ENCODE assay signal across 15 cellular contexts in the genomic region with DNA sequence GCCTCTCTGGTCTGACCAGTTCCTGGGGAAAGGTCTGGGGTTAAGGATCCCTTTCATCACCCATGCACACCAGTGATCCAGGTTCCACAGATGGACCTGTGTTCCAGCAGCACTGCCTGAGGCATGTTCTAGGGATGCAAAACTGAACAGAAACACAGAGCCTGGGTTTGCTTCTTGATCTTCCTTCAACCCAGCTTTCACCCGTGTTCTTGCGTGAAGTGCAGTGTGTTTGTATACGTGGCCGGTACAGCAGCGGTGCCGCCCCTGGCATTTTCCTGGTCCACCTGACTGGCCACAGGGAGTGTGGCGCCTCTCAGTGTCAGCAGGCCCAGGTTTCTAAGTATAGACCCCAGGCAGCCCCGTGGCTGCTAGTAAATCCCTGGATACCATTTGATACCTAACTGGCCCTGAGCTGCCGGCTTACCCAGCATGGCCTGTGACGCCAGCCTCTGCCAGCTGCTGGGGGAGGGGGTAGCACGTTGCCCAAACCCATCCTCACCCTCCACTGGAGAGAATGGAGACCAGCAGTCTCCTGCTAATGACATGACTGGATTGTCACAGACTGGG. TPM values are rescaled to one million over a fixed set of nuclear protein-coding genes. Genes with fewer than 3 reads are reported as not detected.
DNase-seq lines count a peak whose midpoint lies in the region; ATAC-seq, FAIRE-seq and TF ChIP-seq lines count a peak whose summit lies in the region.
"Had no signal": no experiment of that assay in that cellular context is flagged by ENCODE, and none has a peak within 500 bp of the region (broad histone marks: within the 10 kb centered on the region; RNA-seq: fewer than 3 reads in every experiment).

No MANE protein-coding gene starts in this region.

- POLR2A ChIA-PET in HepG2 (lab: Yijun Ruan, JAX) = no interaction called here

- H3K27me3 Mint-ChIP-seq in astrocyte (ENCODE audit: low read depth, unreplicated experiment) = no peaks in the 10 kb centered on the region
- H3K27me3 Mint-ChIP-seq: activated naive CD8-positive, alpha-beta T cell; memory B cell; naive thymus-derived CD8-positive, alpha-beta T cell had no signal

- H3K27ac Mint-ChIP-seq in astrocyte (ENCODE audit: unreplicated experiment) = peak overlapping the region; percentile 80
- H3K27ac Mint-ChIP-seq: memory B cell had no signal

- H3K9me3 Mint-ChIP-seq in astrocyte (ENCODE audit: unreplicated experiment) = no peaks in the 10 kb centered on the region
- H3K9me3 Mint-ChIP-seq: memory B cell; naive thymus-derived CD8-positive, alpha-beta T cell had no signal

- DNase-seq in HepG2 (ENCODE audit: low spot score) = no peak
- no peak for DNase-seq in right lobe of liver
- no peak for DNase-seq in astrocyte (ENCODE audit: low read depth)
- DNase-seq in myocyte (ENCODE audit: low read depth) = peak; percentile 67
- no peak for DNase-seq in NOMO-1 treated with dmso at 0.1 percent for 144 hours (lab: John Stamatoyannopoulos, UW; ENCODE audit: unreplicated experiment)
- no peak for DNase-seq in NCI-H2171 (lab: John Stamatoyannopoulos, UW)
- DNase-seq: dermis blood vessel endothelial cell; naive thymus-derived CD8-positive, alpha-beta T cell; NCI-H1694; NCI-H2227 treated with DMSO at 0.1 percent for 48 hours; PC-9; testis had no signal

- BruUV-seq in HepG2 (replicated peaks; lab: Mats Ljungman, UMichigan) = no TSS peak

- H2AFZ ChIP-seq in HepG2 (ENCODE audit: low read length) (no peak overlapping the region), astrocyte (ENCODE audit: low read depth, low read length) (no peak overlapping the region)
- H2AFZ ChIP-seq: PC-9 had no signal

- H4K20me1 ChIP-seq in HepG2 (ENCODE audit: insufficient read depth, low read length) (peaks cover 17% of the 10 kb centered on the region; the same call in 1 of the 2 replicates), astrocyte (ENCODE audit: insufficient read depth, low read length) (peaks cover 25% of the 10 kb centered on the region)

- TF ChIP-seq CTCF in HepG2 (CRISPR knock-in tag; IDR thresholded peaks at IDR 0.05) = no peak
- TF ChIP-seq CTCF in right lobe of liver (IDR thresholded peaks at IDR 0.05) = no peak
- TF ChIP-seq CTCF in astrocyte (IDR thresholded peaks at IDR 0.05; ENCODE audit: insufficient read depth, low read depth, low read length) = no peak

- intact Hi-C loops in HepG2 (cut with micrococcal nuclease; ENCODE audit: unreplicated experiment) (loop anchor here (2.0 to 10.0 kb wide), 2 partner anchors 115 to 237 kb away; partner anchors contain the start of gene KSR1), right lobe of liver (cut with DNase I) (no loop called here)

- TF ChIP-seq EP300 in HepG2 (IDR thresholded peaks at IDR 0.05; ENCODE audit: low read depth in 2 of 2, low read length in 2 of 2) (no peak), HepG2 (CRISPR knock-in tag; IDR thresholded peaks at IDR 0.05; ENCODE audit: borderline replicate concordance) (no peak)

- CTCF ChIA-PET in HepG2 (lab: Yijun Ruan, JAX; ENCODE audit: low intra/inter-chr PET ratio, low total read pairs) = no interaction called here

- H3K9me3 ChIP-seq in HepG2 (ENCODE audit: low read length) (no peaks in the 10 kb centered on the region), right lobe of liver (no peaks in the 10 kb centered on the region), astrocyte (ENCODE audit: insufficient read depth, low read depth, low read length) (no peaks in the 10 kb centered on the region)
- H3K9me3 ChIP-seq: testis had no signal

- H3K36me3 ChIP-seq in HepG2 (replicated peaks in 1 of 2; ENCODE audit: control insufficient read depth in 1 of 2, insufficient read depth in 2 of 2, low read length in 2 of 2) = no peaks in the 10 kb centered on the region
- H3K36me3 ChIP-seq in right lobe of liver = no peaks in the 10 kb centered on the region
- H3K36me3 ChIP-seq in astrocyte (ENCODE audit: insufficient read depth, low read length) = no peaks in the 10 kb centered on the region

- H3K79me2 ChIP-seq in HepG2 (ENCODE audit: insufficient read depth, low read length) (peaks cover 4% of the 10 kb centered on the region), astrocyte (ENCODE audit: insufficient read depth, low read length) (peaks cover 70% of the 10 kb centered on the region)

- FAIRE-seq in HepG2 (lab: Jason Lieb, UNC) (no peak), astrocyte (lab: Jason Lieb, UNC) (no peak)

- H3K4me2 ChIP-seq in HepG2 (ENCODE audit: low read depth, low read length) = peak overlapping the region; percentile 60; the same call in 1 of the 2 replicates
- no peak overlapping the region for H3K4me2 ChIP-seq in astrocyte (ENCODE audit: low read length)
- H3K4me2 ChIP-seq: PC-9 had no signal

- H3K27me3 ChIP-seq in HepG2 (ENCODE audit: control insufficient read depth in 1 of 2, insufficient read depth in 2 of 2, low read length in 2 of 2) (no peaks in the 10 kb centered on the region), right lobe of liver (no peaks in the 10 kb centered on the region), astrocyte (ENCODE audit: insufficient read depth, low read length) (no peaks in the 10 kb centered on the region)
- H3K27me3 ChIP-seq: testis had no signal

- no peak for TF ChIP-seq RAD21 in HepG2 (CRISPR knock-in tag; IDR thresholded peaks at IDR 0.05)

- TF ChIP-seq POLR2A in HepG2 (IDR thresholded peaks at IDR 0.05; ENCODE audit: insufficient read depth in 1 of 2, low read depth in 2 of 2, low read length in 2 of 2) (no peak), right lobe of liver (IDR thresholded peaks at IDR 0.05) (no peak)

- peak overlapping the region; percentile 20 for H3K4me3 Mint-ChIP-seq in astrocyte (ENCODE audit: unreplicated experiment)
- H3K4me3 Mint-ChIP-seq: memory B cell; naive thymus-derived CD8-positive, alpha-beta T cell had no signal

- 94% methylated on average over 10 of the region's 11 CpGs for WGBS in HepG2 (ENCODE audit: low lambda C conversion rate)
- no CpG with 5 or more reads among the region's 11 CpGs for WGBS in right lobe of liver (ENCODE audit: insufficient coverage, low coverage, low lambda C conversion rate, missing lambda C conversion rate)

- no peak for ATAC-seq in HepG2
- ATAC-seq in right lobe of liver = no peak
- ATAC-seq in GM21619 (IDR thresholded peaks at IDR 0.05; ENCODE audit: unreplicated experiment) = no peak
- ATAC-seq: naive thymus-derived CD8-positive, alpha-beta T cell had no signal

- H3K36me3 Mint-ChIP-seq in astrocyte (ENCODE audit: low read depth, unreplicated experiment) = peaks cover 22% of the 10 kb centered on the region

- in situ Hi-C loops in HepG2 (cut with HindIII; ENCODE audit: extremely low pct_ligation_motif_present, low pct_unique_long_range_greater_than_20kb) = loop anchor here (10.0 kb wide), 1 partner anchor 217 kb away; no protein-coding TSS in a partner anchor

- H3K9ac ChIP-seq in HepG2 (ENCODE audit: insufficient read depth, low read depth, low read length) = no peak overlapping the region
- H3K9ac ChIP-seq in astrocyte (ENCODE audit: low read length) = no peak overlapping the region

- H3K4me3 ChIP-seq in HepG2 (replicated peaks in 1 of 3; ENCODE audit: insufficient read depth in 1 of 3, low read depth in 2 of 3, low read length in 3 of 3) = no peak overlapping the region
- no peak overlapping the region for H3K4me3 ChIP-seq in right lobe of liver
- H3K4me3 ChIP-seq in astrocyte (ENCODE audit: insufficient read depth, low read depth, low read length) = no peak overlapping the region
- H3K4me3 ChIP-seq: PC-9, testis had no signal

- H3K27ac ChIP-seq in HepG2 (ENCODE audit: extremely low read length, insufficient read depth, low read length) = no peak overlapping the region
- H3K27ac ChIP-seq in right lobe of liver = no peak overlapping the region
- no peak overlapping the region for H3K27ac ChIP-seq in astrocyte (ENCODE audit: low read depth, low read length)
- H3K27ac ChIP-seq: PC-9, testis had no signal

- H3K4me1 Mint-ChIP-seq in astrocyte (ENCODE audit: low read depth, unreplicated experiment) = peaks cover 61% of the 10 kb centered on the region

- H3K4me1 ChIP-seq in HepG2 (ENCODE audit: insufficient read depth, low read length) = peaks cover 71% of the 10 kb centered on the region
- H3K4me1 ChIP-seq in right lobe of liver = no peaks in the 10 kb centered on the region
- peaks cover 24% of the 10 kb centered on the region for H3K4me1 ChIP-seq in astrocyte (ENCODE audit: insufficient read depth, low read length)

TF ChIP-seq in HepG2, 621 proteins besides CTCF, POLR2A, EP300 and RAD21 (continues in another document):
- TF ChIP-seq ZNF850 (CRISPR knock-in tag; conservative IDR thresholded peaks at IDR 0.05) = no peak

RNA-seq across cellular contexts. Expression of gene LGALS9, which starts 59.3 kb away (rescaled TPM):
- total RNA-seq in HepG2 (2016; rRNA removed; fragmentation: Illumina TruSeq; extraction: Trizol) (0.40 and 0.56 TPM in 2 replicates), right lobe of liver (10 to 100 TPM in 4 of 6 experiments, 1 to 10 TPM in 2; 9.1 to 37.9 (median 12.4) TPM), astrocyte (9.0 and 9.4 TPM in 2 replicates), myocyte (0.29 and 0.31 TPM in 2 replicates)
- total RNA-seq in HepG2 (2016; cell fraction: cytosol; rRNA removed; fragmentation: Illumina TruSeq; extraction: Trizol; ENCODE audit: low read depth) = not detected in 2 replicates
- 0.26 TPM in 1 of 2 replicates, not detected in the other for total RNA-seq in HepG2 (2016; cell fraction: insoluble cytoplasmic fraction; rRNA removed; fragmentation: Illumina TruSeq; extraction: Trizol)
- 0.48 TPM in 1 of 2 replicates, not detected in the other for total RNA-seq in HepG2 (2016; cell fraction: membrane; rRNA removed; fragmentation: Illumina TruSeq; extraction: Trizol)
- 0.41 and 0.59 TPM in 2 replicates for total RNA-seq in HepG2 (2016; cell fraction: nucleus; rRNA removed; fragmentation: Illumina TruSeq; extraction: Trizol)
- polyA plus RNA-seq in HepG2 (2011; rRNA removed) = 1.4 and 1.6 TPM in 2 replicates
- polyA plus RNA-seq in HepG2 (2011; cell fraction: cytosol; rRNA removed) = 0.46 and 0.60 TPM in 2 replicates
- 3.3 and 4.3 TPM in 2 replicates for polyA plus RNA-seq in HepG2 (2011; cell fraction: nucleus; rRNA removed)
- 2.2 and 2.8 TPM in 2 replicates for polyA plus RNA-seq in HepG2 (2012)
- polyA plus RNA-seq in HepG2 (2016; cell fraction: cytosol; fragmentation: Illumina TruSeq; extraction: Trizol; ENCODE audit: low read depth) = 0.15 and 0.23 TPM in 2 replicates
- 0.28 and 0.61 TPM in 2 replicates for polyA plus RNA-seq in HepG2 (2016; cell fraction: insoluble cytoplasmic fraction; fragmentation: Illumina TruSeq; extraction: Trizol; ENCODE audit: low read depth)
- polyA plus RNA-seq in HepG2 (2016; cell fraction: membrane; fragmentation: Illumina TruSeq; extraction: Trizol; ENCODE audit: low read depth) = 0.21 and 0.37 TPM in 2 replicates
- polyA plus RNA-seq in HepG2 (2016; cell fraction: nucleus; fragmentation: Illumina TruSeq; extraction: Trizol; ENCODE audit: insufficient read depth, low read depth) = 1.3 and 2.3 TPM in 2 replicates
- polyA minus RNA-seq in HepG2 (2011; rRNA and poly(A)+ RNA removed; ENCODE audit: low replicate concordance) = 1.6 and 2.5 TPM in 2 replicates
- polyA minus RNA-seq in HepG2 (2011; cell fraction: cytosol; rRNA and poly(A)+ RNA removed) = 0.62 TPM in 1 of 2 replicates, not detected in the other
- 3.3 and 3.4 TPM in 2 replicates for polyA minus RNA-seq in HepG2 (2011; cell fraction: nucleus; rRNA and poly(A)+ RNA removed)
- 0.38 TPM for polyA plus RNA-seq in myocyte (2012)
